In the genomic region with DNA sequence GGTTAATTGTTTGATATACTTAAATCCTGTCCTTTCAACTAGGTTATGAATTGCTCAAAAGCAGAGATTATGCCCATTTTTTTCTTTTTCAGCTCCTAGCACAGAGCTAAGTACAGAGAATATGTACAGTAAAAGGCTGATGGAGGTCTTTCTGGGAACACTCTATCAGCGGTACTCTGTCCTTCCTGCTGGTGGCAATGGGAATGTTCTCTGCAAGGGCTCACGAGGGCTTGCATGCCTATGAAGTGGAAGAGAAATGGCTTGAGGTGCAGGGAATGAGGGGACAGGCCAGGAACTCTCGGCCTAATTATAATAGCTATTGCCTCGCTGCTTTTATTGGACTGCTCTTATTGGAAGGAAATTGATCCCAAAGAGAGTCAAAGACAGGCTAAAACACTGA, we compare ENCODE assay signal across 14 cellular contexts.
"Had no signal": no experiment of that assay in that cellular context is flagged by ENCODE, and none has a peak within 500 bp of the region (broad histone marks: within the 10 kb centered on the region; RNA-seq: fewer than 3 reads in every experiment).

No MANE protein-coding gene starts in this region.

- H3K36me3 ChIP-seq: cardiac muscle cell had no signal

- H3K27ac ChIP-seq: cardiac muscle cell, spleen had no signal

- H3K4me3 Mint-ChIP-seq: activated naive CD8-positive, alpha-beta T cell treated with anti-CD3 and anti-CD28 coated beads, Interleukin-2, amount 10 ng/mL, durations not matched to agents 7 days and 5 days; activated T-cell treated with anti-CD3 and anti-CD28 coated beads, Interleukin-2, amount 50 U/mL, for 72 hours; stimulated activated naive B cell treated with anti-CD40 and anti-IgM and Interleukin-4, amounts not matched to agents 10 μg/mL and 1 μg/mL and 100 μg/mL, for 72 hours had no signal

- H3K9me3 Mint-ChIP-seq: activated naive CD8-positive, alpha-beta T cell treated with anti-CD3 and anti-CD28 coated beads, Interleukin-2, amount 10 ng/mL, durations not matched to agents 7 days and 5 days had no signal

- H3K27me3 Mint-ChIP-seq: activated naive CD8-positive, alpha-beta T cell treated with anti-CD3 and anti-CD28 coated beads, Interleukin-2, amount 10 ng/mL, durations not matched to agents 7 days and 5 days; stimulated activated naive B cell treated with anti-CD40 and anti-IgM and Interleukin-4, amounts not matched to agents 10 μg/mL and 1 μg/mL and 100 μg/mL, for 72 hours had no signal

- DNase-seq: activated CD4-positive, alpha-beta T cell treated with anti-CD3 and anti-CD28 coated beads, Interleukin-2, amount 50 U/mL, for 1 hour; activated CD4-positive, CD25-positive, alpha-beta regulatory T cell treated with anti-CD3 and anti-CD28 coated beads, Interleukin-2, amount 50 U/mL, for 72 hours; activated gamma-delta T cell; activated naive CD8-positive, alpha-beta T cell treated with anti-CD3 and anti-CD28 coated beads, Interleukin-2, amount 10 ng/mL, durations not matched to agents 7 days and 5 days; activated T-cell treated with anti-CD3 and anti-CD28 coated beads, Interleukin-2, amount 50 U/mL, for 72 hours; amygdala; dorsolateral prefrontal cortex; erythroblast; nucleus accumbens; posterior cingulate gyrus; spleen; stimulated activated naive B cell treated with anti-CD40 and anti-IgM and Interleukin-4, amounts not matched to agents 10 μg/mL and 1 μg/mL and 100 μg/mL, for 72 hours had no signal

- H3K27me3 ChIP-seq: cardiac muscle cell, dorsolateral prefrontal cortex, spleen had no signal

- H3K4me3 ChIP-seq: cardiac muscle cell, dorsolateral prefrontal cortex, spleen had no signal

- ATAC-seq: activated T-cell treated with anti-CD3 and anti-CD28 coated beads, Interleukin-2, amount 50 U/mL, for 72 hours; left lobe of liver; stimulated activated naive B cell treated with anti-CD40 and anti-IgM and Interleukin-4, amounts not matched to agents 10 μg/mL and 1 μg/mL and 100 μg/mL, for 72 hours had no signal

- H3K27ac Mint-ChIP-seq: activated naive CD8-positive, alpha-beta T cell treated with anti-CD3 and anti-CD28 coated beads, Interleukin-2, amount 10 ng/mL, durations not matched to agents 7 days and 5 days; stimulated activated naive B cell treated with anti-CD40 and anti-IgM and Interleukin-4, amounts not matched to agents 10 μg/mL and 1 μg/mL and 100 μg/mL, for 72 hours had no signal
